In the genomic region with DNA sequence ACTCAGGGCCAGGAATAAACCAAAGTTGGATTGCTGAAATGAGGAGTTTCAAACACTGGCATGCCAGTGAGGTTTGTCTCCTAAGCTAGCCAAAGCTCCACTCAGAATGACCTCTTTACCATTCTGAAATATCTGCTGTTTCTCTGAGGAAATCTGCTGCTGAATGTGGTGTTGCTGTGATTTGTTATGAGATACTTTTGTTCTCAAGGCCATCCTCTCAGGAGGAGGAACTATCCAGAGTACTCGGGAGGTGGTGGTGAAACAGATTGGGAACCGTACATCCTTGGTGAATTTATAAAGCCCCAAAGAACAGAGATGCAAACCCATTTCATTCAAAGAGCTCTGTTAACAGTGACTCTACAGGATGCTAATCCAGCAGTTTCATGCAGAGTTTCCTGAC, we compare ENCODE assay signal across 23 cellular contexts. TPM values are rescaled to one million over a fixed set of nuclear protein-coding genes. Genes with fewer than 3 reads are reported as not detected.
"Had no signal": no experiment of that assay in that cellular context is flagged by ENCODE, and none has a peak within 500 bp of the region (broad histone marks: within the 10 kb centered on the region; RNA-seq: fewer than 3 reads in every experiment).

No MANE protein-coding gene starts in this region.

- H3K27ac ChIP-seq: adrenal gland, breast epithelium, SJSA1, VCaP had no signal

- H3K4me1 ChIP-seq: adrenal gland, breast epithelium, SJSA1 had no signal

- DNase-seq: activated CD4-positive, alpha-beta memory T cell treated with anti-CD3 and anti-CD28 coated beads, Interleukin-2, amount 10 ng/mL, durations not matched to agents 7 days and 5 days; activated CD4-positive, alpha-beta T cell treated with anti-CD3 and anti-CD28 coated beads for 36 hours; activated CD4-positive, alpha-beta T cell treated with anti-CD3 and anti-CD28 coated beads, Interleukin-2, amount 50 U/mL, for 1 hour; activated naive CD4-positive, alpha-beta T cell treated with anti-CD3 and anti-CD28 coated beads, Interleukin-2, amount 50 U/mL, for 16 hours; activated naive CD8-positive, alpha-beta T cell treated with anti-CD3 and anti-CD28 coated beads, Interleukin-2, amount 10 ng/mL, durations not matched to agents 7 days and 5 days; activated T-cell treated with anti-CD3 and anti-CD28 coated beads for 4 hours; activated T-cell treated with anti-CD3 and anti-CD28 coated beads, Interleukin-2, amount 50 U/mL, for 48 hours; adrenal gland; aorta; caudate nucleus; NCI-H1105 treated with DMSO at 0.1 percent for 48 hours; NCI-H1436 treated with DMSO at 0.1 percent for 48 hours; NCI-H187; NCI-H2081; NCI-H446; NCI-H524; SHP77; T-helper 17 cell; T-helper 9 cell had no signal

- H3K4me3 ChIP-seq: adrenal gland, breast epithelium, SJSA1 had no signal

- ATAC-seq: activated CD4-positive, alpha-beta T cell treated with anti-CD3 and anti-CD28 coated beads for 36 hours; T-helper 17 cell had no signal

- H3K36me3 ChIP-seq: adrenal gland, breast epithelium, SJSA1 had no signal

- H3K27me3 ChIP-seq: adrenal gland, breast epithelium, SJSA1 had no signal

- H3K9me3 ChIP-seq: adrenal gland, breast epithelium, SJSA1 had no signal

RNA-seq across cellular contexts. Expression of gene BDNF, which starts 50.5 kb away (rescaled TPM):
- total RNA-seq: activated CD4-positive, alpha-beta memory T cell treated with anti-CD3 and anti-CD28 coated beads, Interleukin-2, amount 10 ng/mL, durations not matched to agents 7 days and 5 days; activated CD4-positive, alpha-beta T cell treated with anti-CD3 and anti-CD28 coated beads for 36 hours; activated CD8-positive, alpha-beta memory T cell treated with anti-CD3 and anti-CD28 coated beads for 36 hours; activated naive CD8-positive, alpha-beta T cell treated with anti-CD3 and anti-CD28 coated beads, Interleukin-2, amount 10 ng/mL, durations not matched to agents 7 days and 5 days; T-helper 17 cell had no signal
